In genomic region chr1:201468501-201468843, GRCh38 we compare ENCODE assay signal across 9 cellular contexts. TPM values are rescaled to one million over a fixed set of nuclear protein-coding genes. Genes with fewer than 3 reads are reported as not detected.
DNase-seq lines count a peak whose midpoint lies in the region; ATAC-seq and TF ChIP-seq lines count a peak whose summit lies in the region.
"Had no signal": no experiment of that assay in that cellular context is flagged by ENCODE, and none has a peak within 500 bp of the region (broad histone marks: within the 10 kb centered on the region; RNA-seq: fewer than 3 reads in every experiment).

No MANE protein-coding gene starts in this region.

- peak overlapping the region; percentile 71 to 97 (median 90) for H3K4me3 ChIP-seq in heart left ventricle
- peak overlapping the region; percentile 65 to 100 (median 94) for H3K4me3 ChIP-seq in sigmoid colon

- H3K27ac ChIP-seq in heart left ventricle (peak overlapping the region; percentile 86 to 98 (median 94)), sigmoid colon (peak overlapping the region; percentile 94 to 100 (median 98))

- no peaks in the 10 kb centered on the region for H3K9me3 ChIP-seq in heart left ventricle
- H3K9me3 ChIP-seq in sigmoid colon, result no peaks in the 10 kb centered on the region

- TF ChIP-seq CTCF in heart left ventricle (IDR thresholded peaks at IDR 0.05) (no peak), sigmoid colon (IDR thresholded peaks at IDR 0.05) (no peak)

- H3K36me3 ChIP-seq in heart left ventricle (peaks cover 0 to 22% (median 18%) of the 10 kb centered on the region in 9 donors), sigmoid colon (peaks cover 12 to 23% (median 18%) of the 10 kb centered on the region in 4 donors)

- H3K4me1 ChIP-seq in heart left ventricle, result peaks cover 0 to 42% (median 16%) of the 10 kb centered on the region in 12 donors
- peaks cover 0 to 57% (median 44%) of the 10 kb centered on the region in 4 donors for H3K4me1 ChIP-seq in sigmoid colon

- H3K27me3 Mint-ChIP-seq in activated T-helper 17 cell treated with anti-CD3 and anti-CD28 coated beads, Interleukin-2, amount 50 U/mL, for 72 hours, result peaks cover 27% of the 10 kb centered on the region

- no peak overlapping the region for H3K27ac Mint-ChIP-seq in activated T-helper 17 cell treated with anti-CD3 and anti-CD28 coated beads, Interleukin-2, amount 50 U/mL, for 72 hours

- WGBS in heart left ventricle, 4 donors, result 0 to 2% (median 2%) methylated on average over 14 to 44 of the region's 44 CpGs
- WGBS in sigmoid colon, 2 donors, result 5 to 8% methylated on average over 44 of the region's 44 CpGs

- ATAC-seq in GM19328 (IDR thresholded peaks at IDR 0.05; ENCODE audit: unreplicated experiment) (peak; percentile 29), HG03439 (IDR thresholded peaks at IDR 0.05; ENCODE audit: unreplicated experiment) (peak; percentile 29), heart left ventricle (peak in 2 of 4 donors; percentile 12 to 44)
- peak; percentile 53 for ATAC-seq in activated T-helper 17 cell treated with anti-CD3 and anti-CD28 coated beads, Interleukin-2, amount 50 U/mL, for 72 hours (replicated peaks)

- H3K27me3 ChIP-seq in heart left ventricle (peaks cover 0 to 18% (median 0%) of the 10 kb centered on the region in 9 donors), sigmoid colon (no peaks in the 10 kb centered on the region)

- H3K4me3 Mint-ChIP-seq in activated T-helper 17 cell treated with anti-CD3 and anti-CD28 coated beads, Interleukin-2, amount 50 U/mL, for 72 hours, result peak overlapping the region; percentile 73

- TF ChIP-seq POLR2A in heart left ventricle (IDR thresholded peaks at IDR 0.05), result no peak
- TF ChIP-seq POLR2A in sigmoid colon (IDR thresholded peaks at IDR 0.05), result no peak

- intact Hi-C loops in heart left ventricle (cut with DNase I), result loop anchor here in 1 of 10 donors (2.0 kb wide), 1 partner anchor 20 kb away; no protein-coding TSS in a partner anchor
- intact Hi-C loops in sigmoid colon (cut with DNase I), result loop anchor here (1.0 to 10.0 kb wide), 2 partner anchors 13 to 246 kb away; no protein-coding TSS in a partner anchor

- no peaks in the 10 kb centered on the region for H3K9me3 Mint-ChIP-seq in activated T-helper 17 cell treated with anti-CD3 and anti-CD28 coated beads, Interleukin-2, amount 50 U/mL, for 72 hours

- DNase-seq in CD1c-positive myeloid dendritic cell (ENCODE audit: extremely low spot score) (peak; percentile 65), heart left ventricle (peak; percentile 38 to 71 (median 43)), sigmoid colon (no peak), D341Med (ENCODE audit: low spot score) (no peak)
- no peak for DNase-seq in activated CD4-positive, CD25-positive, alpha-beta regulatory T cell treated with anti-CD3 and anti-CD28 coated beads, Interleukin-2, amount 50 U/mL, for 72 hours

- H3K4me1 Mint-ChIP-seq in activated T-helper 17 cell treated with anti-CD3 and anti-CD28 coated beads, Interleukin-2, amount 50 U/mL, for 72 hours, result no peaks in the 10 kb centered on the region

- H3K36me3 Mint-ChIP-seq in activated T-helper 17 cell treated with anti-CD3 and anti-CD28 coated beads, Interleukin-2, amount 50 U/mL, for 72 hours (ENCODE audit: low read depth), result no peaks in the 10 kb centered on the region

- no peak for TF ChIP-seq EP300 in sigmoid colon (IDR thresholded peaks at IDR 0.05)

RNA-seq across cellular contexts. Expression of gene PHLDA3, which starts 0.5 kb away (rescaled TPM):
- total RNA-seq in activated T-helper 17 cell treated with anti-CD3 and anti-CD28 coated beads, Interleukin-2, amount 50 U/mL, for 72 hours, result 10 to 100 TPM in 1 of 2 donors, 1 to 10 TPM in 1; 9.4 to 21.0 TPM
- total RNA-seq in heart left ventricle, result 10 to 100 TPM; 18.4 to 48.1 (median 33.4) TPM
- 10 to 100 TPM; 15.2 to 22.9 TPM for polyA plus RNA-seq in heart left ventricle
- total RNA-seq in sigmoid colon, result 100 to 1,000 TPM in 2 of 4 donors, 10 to 100 TPM in 2; 93.4 to 135 (median 108) TPM
- 10 to 100 TPM in 1 of 3 donors, 1 to 10 TPM in 2; 3.2 to 20.8 (median 9.6) TPM for polyA plus RNA-seq in sigmoid colon

RNA-seq across cellular contexts. Expression of gene CSRP1, which starts 38.5 kb away (rescaled TPM):
- total RNA-seq in activated T-helper 17 cell treated with anti-CD3 and anti-CD28 coated beads, Interleukin-2, amount 50 U/mL, for 72 hours, result 10 to 100 TPM; 25.0 to 51.1 TPM
- 100 to 1,000 TPM in 2 of 9 donors, 10 to 100 TPM in 7; 35.8 to 325 (median 78.6) TPM for total RNA-seq in heart left ventricle
- 10 to 100 TPM; 46.6 to 81.7 TPM for polyA plus RNA-seq in heart left ventricle
- total RNA-seq in sigmoid colon, result 1,000 to 10,000 TPM; 4,737 to 8,467 (median 6,048) TPM
- 100 to 1,000 TPM; 189 to 296 (median 264) TPM for polyA plus RNA-seq in sigmoid colon

RNA-seq across cellular contexts. Expression of gene TNNI1, which starts 46.9 kb away (rescaled TPM):
- not detected for total RNA-seq in activated T-helper 17 cell treated with anti-CD3 and anti-CD28 coated beads, Interleukin-2, amount 50 U/mL, for 72 hours
- total RNA-seq in heart left ventricle, result 10 to 100 TPM in 3 of 9 donors, 1 to 10 TPM in 6; 1.6 to 64.5 (median 8.1) TPM
- polyA plus RNA-seq in heart left ventricle, result 10 to 100 TPM; 25.0 to 27.9 TPM
- total RNA-seq in sigmoid colon, result not detected
- 1 to 10 TPM in 1 of 3 donors, under 1 TPM in 2; 0.04 to 7.8 (median 0.46) TPM for polyA plus RNA-seq in sigmoid colon
- total RNA-seq: NCI-H460 had no signal

Comparison
In these comparisons a context has a peak if more than half of its experiments do, and no peak if none do; other contexts are left out.
1. DNase-seq: peak in CD1c-positive myeloid dendritic cell (single experiment) and heart left ventricle (5 of 5); none in sigmoid colon (single experiment), activated CD4-positive, CD25-positive, alpha-beta regulatory T cell treated with anti-CD3 and anti-CD28 coated beads, Interleukin-2, amount 50 U/mL, for 72 hours (single experiment) and D341Med (single experiment).
2. RNA of gene CSRP1, which starts 38.5 kb away (total RNA-seq): 4,737 to 8,467 TPM in sigmoid colon; 35.8 to 325 TPM in heart left ventricle and 25.0 to 51.1 TPM in activated T-helper 17 cell treated with anti-CD3 and anti-CD28 coated beads, Interleukin-2, amount 50 U/mL, for 72 hours; every median in the first group is over 10 times any median in the second.